In genomic region chr6:138468320-138469015, GRCh38 we compare ENCODE assay signal across 14 cellular contexts. TPM values are rescaled to one million over a fixed set of nuclear protein-coding genes. Genes with fewer than 3 reads are reported as not detected.
DNase-seq lines count a peak whose midpoint lies in the region; ATAC-seq, FAIRE-seq and TF ChIP-seq lines count a peak whose summit lies in the region.
"Had no signal": no experiment of that assay in that cellular context is flagged by ENCODE, and none has a peak within 500 bp of the region (broad histone marks: within the 10 kb centered on the region; RNA-seq: fewer than 3 reads in every experiment).

No MANE protein-coding gene starts in this region.

- ATAC-seq in A549 (peak; percentile 90 to 92), foreskin keratinocyte (peak; percentile 56)
- ATAC-seq in activated CD8-positive, alpha-beta T cell treated with anti-CD3 and anti-CD28 coated beads, Interleukin-2, amount 10 ng/mL, durations not matched to agents 7 days and 5 days, result no peak

- CTCF ChIA-PET in A549 (lab: Yijun Ruan, JAX), result interaction anchor here (0.8 to 2.8 kb wide), 4 partner anchors 11 to 40 kb away, joined by 3 to 9 read pairs (median 6); no protein-coding TSS in a partner anchor
- CTCF ChIA-PET in activated CD8-positive, alpha-beta T cell treated with anti-CD3 and anti-CD28 coated beads, Interleukin-2, amount 10 ng/mL, durations not matched to agents 7 days and 5 days (lab: Charles Lee), result no interaction called here

- H3K9me3 Mint-ChIP-seq in activated CD8-positive, alpha-beta T cell treated with anti-CD3 and anti-CD28 coated beads, Interleukin-2, amount 10 ng/mL, durations not matched to agents 7 days and 5 days (ENCODE audit: insufficient read depth), result no peaks in the 10 kb centered on the region
- H3K9me3 Mint-ChIP-seq: activated naive CD8-positive, alpha-beta T cell treated with anti-CD3 and anti-CD28 coated beads for 36 hours; IgD-negative memory B cell had no signal

- H3K4me1 ChIP-seq in A549, result peaks cover 47% of the 10 kb centered on the region
- H3K4me1 ChIP-seq in adipocyte (ENCODE audit: control insufficient read depth, insufficient read depth, low read length), result peaks cover 9% of the 10 kb centered on the region
- peaks cover 25% of the 10 kb centered on the region for H3K4me1 ChIP-seq in foreskin keratinocyte
- no peaks in the 10 kb centered on the region for H3K4me1 ChIP-seq in ovary (ENCODE audit: insufficient read depth)

- H3K4me2 ChIP-seq in A549, result peak overlapping the region; percentile 68

- H3K9ac ChIP-seq in adipocyte (ENCODE audit: low read length), result no peak overlapping the region

- H3K36me3 ChIP-seq in adipocyte (ENCODE audit: control insufficient read depth, insufficient read depth, low read length, severe bottlenecking), result peaks cover 18% of the 10 kb centered on the region
- H3K36me3 ChIP-seq in ovary, result no peaks in the 10 kb centered on the region

- no peak overlapping the region for H3K27ac Mint-ChIP-seq in activated CD8-positive, alpha-beta T cell treated with anti-CD3 and anti-CD28 coated beads, Interleukin-2, amount 10 ng/mL, durations not matched to agents 7 days and 5 days
- H3K27ac Mint-ChIP-seq: activated naive CD8-positive, alpha-beta T cell treated with anti-CD3 and anti-CD28 coated beads for 36 hours had no signal

- H3K9me3 ChIP-seq in A549, result no peaks in the 10 kb centered on the region
- no peaks in the 10 kb centered on the region for H3K9me3 ChIP-seq in adipocyte (ENCODE audit: control insufficient read depth, low read length)
- H3K9me3 ChIP-seq in ovary, result no peaks in the 10 kb centered on the region

- TF ChIP-seq RAD21 in A549 (conservative IDR thresholded peaks at IDR 0.05 in 1 of 2, IDR thresholded peaks at IDR 0.05 in 1 of 2), result no peak

- H3K27me3 ChIP-seq in adipocyte (replicated peaks; ENCODE audit: control insufficient read depth, insufficient read depth, low read length) (no peaks in the 10 kb centered on the region), foreskin keratinocyte (no peaks in the 10 kb centered on the region), ovary (no peaks in the 10 kb centered on the region)

- POLR2A ChIA-PET in A549 (lab: Yijun Ruan, JAX), result interaction anchor here (1.2 kb wide), 1 partner anchor 13 kb away, joined by 7 read pairs; no protein-coding TSS in a partner anchor
- POLR2A ChIA-PET in activated CD8-positive, alpha-beta T cell treated with anti-CD3 and anti-CD28 coated beads, Interleukin-2, amount 10 ng/mL, durations not matched to agents 7 days and 5 days (lab: Charles Lee), result no interaction called here

- H3K4me1 Mint-ChIP-seq in activated CD8-positive, alpha-beta T cell treated with anti-CD3 and anti-CD28 coated beads, Interleukin-2, amount 10 ng/mL, durations not matched to agents 7 days and 5 days (ENCODE audit: low read depth), result peaks cover 5% of the 10 kb centered on the region
- H3K4me1 Mint-ChIP-seq: activated naive CD8-positive, alpha-beta T cell treated with anti-CD3 and anti-CD28 coated beads for 36 hours; IgD-negative memory B cell had no signal

- no peak overlapping the region for H3K4me3 Mint-ChIP-seq in activated CD8-positive, alpha-beta T cell treated with anti-CD3 and anti-CD28 coated beads, Interleukin-2, amount 10 ng/mL, durations not matched to agents 7 days and 5 days
- H3K4me3 Mint-ChIP-seq: activated naive CD8-positive, alpha-beta T cell treated with anti-CD3 and anti-CD28 coated beads for 36 hours; IgD-negative memory B cell had no signal

- no peak for FAIRE-seq in A549 (lab: Jason Lieb, UNC)

- intact Hi-C loops in ovary (cut with DNase I), result no loop called here
- intact Hi-C loops in lower leg skin (cut with DNase I; ENCODE audit: low total_unique reads), result no loop called here

- H3K36me3 Mint-ChIP-seq in activated CD8-positive, alpha-beta T cell treated with anti-CD3 and anti-CD28 coated beads, Interleukin-2, amount 10 ng/mL, durations not matched to agents 7 days and 5 days (ENCODE audit: low read depth), result no peaks in the 10 kb centered on the region
- H3K36me3 Mint-ChIP-seq: activated naive CD8-positive, alpha-beta T cell treated with anti-CD3 and anti-CD28 coated beads for 36 hours; IgD-negative memory B cell had no signal

- no peak for TF ChIP-seq POLR2A in A549 (IDR thresholded peaks at IDR 0.05; ENCODE audit: low read length)
- no peak for TF ChIP-seq POLR2A in ovary (IDR thresholded peaks at IDR 0.05)
- no peak for TF ChIP-seq POLR2A in lower leg skin (IDR thresholded peaks at IDR 0.05)

- H3K27me3 Mint-ChIP-seq in activated CD8-positive, alpha-beta T cell treated with anti-CD3 and anti-CD28 coated beads, Interleukin-2, amount 10 ng/mL, durations not matched to agents 7 days and 5 days (ENCODE audit: low read depth), result peaks cover 2% of the 10 kb centered on the region
- H3K27me3 Mint-ChIP-seq: activated naive CD8-positive, alpha-beta T cell treated with anti-CD3 and anti-CD28 coated beads for 36 hours had no signal

- H3K4me3 ChIP-seq in A549 (peak overlapping the region; percentile 29; the same call in 1 of the 3 replicates), adipocyte (ENCODE audit: low read length) (no peak overlapping the region), ovary (no peak overlapping the region), lower leg skin (ENCODE audit: low read depth, poor library complexity, severe bottlenecking) (no peak overlapping the region)

- TF ChIP-seq EP300 in A549 (IDR thresholded peaks at IDR 0.05) (peak; percentile 35 to 48; a peak in 2 of 5 replicates), ovary (IDR thresholded peaks at IDR 0.05) (no peak)

- no peak for TF ChIP-seq CTCF in A549 (IDR thresholded peaks at IDR 0.05)
- TF ChIP-seq CTCF in foreskin keratinocyte (conservative IDR thresholded peaks at IDR 0.05), result no peak
- no peak for TF ChIP-seq CTCF in ovary (IDR thresholded peaks at IDR 0.05)
- TF ChIP-seq CTCF in lower leg skin (IDR thresholded peaks at IDR 0.05), result no peak

- peak overlapping the region; percentile 82 to 85 for H3K27ac ChIP-seq in A549
- peak overlapping the region; percentile 9 for H3K27ac ChIP-seq in foreskin keratinocyte
- H3K27ac ChIP-seq in ovary, result no peak overlapping the region

- DNase-seq in A549 (ENCODE audit: low read depth in 1 of 2, low spot score in 1 of 2) (peak; percentile 21 to 86), HT-29 (ENCODE audit: low spot score) (peak; percentile 76), adipocyte (ENCODE audit: low read depth) (peak; percentile 40), foreskin keratinocyte (peak; percentile 61 to 75), ovary (no peak), lower leg skin (ENCODE audit: low spot score in 2 of 2) (no peak)
- no peak for DNase-seq in NK-92 treated with Interleukin-12 subunit alpha and Interleukin-12 subunit beta, amount 100 ng/mL, for 24 hours (lab: John Stamatoyannopoulos, UW)
- DNase-seq in activated CD8-positive, alpha-beta T cell treated with anti-CD3 and anti-CD28 coated beads, Interleukin-2, amount 10 ng/mL, durations not matched to agents 7 days and 5 days, result no peak
- DNase-seq: activated CD4-positive, CD25-positive, alpha-beta regulatory T cell; activated CD8-positive, alpha-beta memory T cell treated with anti-CD3 and anti-CD28 coated beads, Interleukin-2, amount 50 U/mL, for 48 hours; activated naive CD8-positive, alpha-beta T cell treated with anti-CD3 and anti-CD28 coated beads for 36 hours; cortex of kidney; NCI-H1694 had no signal

- WGBS in A549 (ENCODE audit: missing lambda C conversion rate), result 2% methylated on average over 3 of the region's 9 CpGs
- WGBS in ovary, 3 donors, result 97 to 99% (median 97%) methylated on average over 9 of the region's 9 CpGs
- 92 to 95% methylated on average over 7 to 9 of the region's 9 CpGs for WGBS in lower leg skin, 2 donors

TF ChIP-seq in A549, 52 proteins besides CTCF, POLR2A, EP300 and RAD21 (continues in another document):
- TF ChIP-seq ELK1 (IDR thresholded peaks at IDR 0.05; ENCODE audit: low read depth, low read length) (no peak), USF2 (IDR thresholded peaks at IDR 0.05) (no peak), RFX5 (IDR thresholded peaks at IDR 0.05) (no peak), BCL3 (IDR thresholded peaks at IDR 0.05) (0 out of 3 replicates have a peak, but pooled peaks have one; percentile 53)

RNA-seq across cellular contexts. Expression of gene NHSL1, which starts 30.8 kb away (rescaled TPM):
- polyA plus RNA-seq in A549 (2011; rRNA removed) (2.6 and 2.8 TPM in 2 replicates), A549 (2017; fragmentation: RNase III; extraction: RNeasy Plus Mini Kit Qiagen cat#74134 plus additional on column Dnase treatment) (0.99 to 1.6 TPM (median 1.1 TPM) in 3 replicates), foreskin keratinocyte (3.1 and 3.2 TPM in 2 replicates), ovary (1 to 10 TPM in 1 of 2 donors, under 1 TPM in 1; 0.84 to 5.8 TPM)
- polyA plus RNA-seq in A549 (2012; cell fraction: cytosol; rRNA removed), result 1.5 and 1.9 TPM in 2 replicates
- 2.1 and 2.4 TPM in 2 replicates for polyA plus RNA-seq in A549 (2012; cell fraction: nucleus; rRNA removed)
- polyA minus RNA-seq in A549 (2011; rRNA and poly(A)+ RNA removed), result 13.1 and 16.1 TPM in 2 replicates
- total RNA-seq in HT-29 (2014; rRNA removed; shearing (Covaris generic)), result 14.1 and 15.6 TPM in 2 replicates
- total RNA-seq in foreskin keratinocyte (16.8 and 18.8 TPM in 2 replicates), ovary (1 to 10 TPM; 1.0 to 7.1 (median 2.6) TPM), lower leg skin (10 to 100 TPM; 44.4 to 70.9 (median 53.2) TPM)
- under 1 TPM; 0.13 to 0.34 TPM for total RNA-seq in activated CD8-positive, alpha-beta T cell treated with anti-CD3 and anti-CD28 coated beads, Interleukin-2, amount 10 ng/mL, durations not matched to agents 7 days and 5 days
- polyA plus RNA-seq: IgD-negative memory B cell had no signal

Comparison
In these comparisons a context has a peak if more than half of its experiments do, and no peak if none do; other contexts are left out.
1. DNase-seq: peak in A549 (2 of 2), HT-29 (single experiment), adipocyte (single experiment) and foreskin keratinocyte (2 of 2); none in NK-92 treated with Interleukin-12 subunit alpha and Interleukin-12 subunit beta, amount 100 ng/mL, for 24 hours (single experiment), ovary (0 of 5), activated CD8-positive, alpha-beta T cell treated with anti-CD3 and anti-CD28 coated beads, Interleukin-2, amount 10 ng/mL, durations not matched to agents 7 days and 5 days (single experiment) and lower leg skin (0 of 2).
2. H3K27ac ChIP-seq: peak in A549 (2 of 2) and foreskin keratinocyte (single experiment); none in ovary (0 of 2).